27 cellular contexts compared by ENCODE assay signal in genomic region chrX:45859407-45859806, GRCh38.
"Had no signal": no experiment of that assay in that cellular context is flagged by ENCODE, and none has a peak within 500 bp of the region (broad histone marks: within the 10 kb centered on the region; RNA-seq: fewer than 3 reads in every experiment).

No MANE protein-coding gene starts in this region.

- H3K4me3 ChIP-seq: left ventricle myocardium inferior, lung, neural progenitor cell, psoas muscle, right lobe of liver, skin epidermis, suprapubic skin, thoracic aorta, tibial artery, upper lobe of right lung had no signal

- H3K4me1 Mint-ChIP-seq: naive B cell, natural killer cell, neural progenitor cell had no signal

- H3K9ac ChIP-seq: neural progenitor cell, parathyroid adenoma had no signal

- H3K79me2 ChIP-seq: parathyroid adenoma had no signal

- H3K4me1 ChIP-seq: left ventricle myocardium inferior, parathyroid adenoma, psoas muscle, right lobe of liver, suprapubic skin, tibial artery, upper lobe of right lung had no signal

- ATAC-seq: natural killer cell; psoas muscle; right lobe of liver; stimulated activated naive B cell treated with anti-CD40 and anti-IgM and Interleukin-4, amounts not matched to agents 10 μg/mL and 1 μg/mL and 100 μg/mL, for 72 hours; upper lobe of right lung had no signal

- H3K27me3 Mint-ChIP-seq: stimulated activated naive CD8-positive, alpha-beta T cell treated with anti-CD3 and anti-CD28 coated beads, Interleukin-15, Interleukin-2, amounts not matched to agents 100 ng/mL and 50 ng/mL, for 24 hours had no signal

- FAIRE-seq: urothelium cell line had no signal

- H3K4me3 Mint-ChIP-seq: mesothelial cell of epicardium; naive B cell; natural killer cell; nephron progenitor cell; neural progenitor cell; stimulated activated naive B cell treated with anti-CD40 and anti-IgM and Interleukin-4, amounts not matched to agents 10 μg/mL and 1 μg/mL and 100 μg/mL, for 72 hours; stimulated activated naive CD8-positive, alpha-beta T cell treated with anti-CD3 and anti-CD28 coated beads, Interleukin-15, Interleukin-2, amounts not matched to agents 100 ng/mL and 50 ng/mL, for 24 hours had no signal

- DNase-seq: islet precursor cell; left ventricle myocardium inferior; mesendoderm; naive B cell; natural killer cell; nephron progenitor cell; occipital lobe; psoas muscle; right lobe of liver; stimulated activated CD4-positive, alpha-beta T cell treated with anti-CD3 and anti-CD28 coated beads, Interleukin-12 subunit alpha, Interleukin-12 subunit beta, amount 100 ng/mL, for 4 hours; stimulated activated CD4-positive, alpha-beta T cell treated with anti-CD3 and anti-CD28 coated beads, Interleukin-15, amount 100 ng/mL, for 24 hours; stimulated activated CD4-positive, alpha-beta T cell treated with anti-CD3 and anti-CD28 coated beads, Interleukin-2, amount 100 ng/mL, for 24 hours; stimulated activated CD4-positive, alpha-beta T cell treated with anti-CD3 and anti-CD28 coated beads, Interleukin-4, amount 100 ng/mL, for 1 hour; stimulated activated naive B cell treated with anti-CD40 and anti-IgM and Interleukin-4, amounts not matched to agents 10 μg/mL and 1 μg/mL and 100 μg/mL, for 72 hours; tibial artery; trophoblast cell; upper lobe of right lung had no signal

- H3K9me3 ChIP-seq: left ventricle myocardium inferior, neutrophil, psoas muscle, right lobe of liver, suprapubic skin, thoracic aorta, tibial artery, upper lobe of right lung had no signal

- H3K27ac Mint-ChIP-seq: mesothelial cell of epicardium; naive B cell; natural killer cell; nephron progenitor cell; neural progenitor cell; stimulated activated naive B cell treated with anti-CD40 and anti-IgM and Interleukin-4, amounts not matched to agents 10 μg/mL and 1 μg/mL and 100 μg/mL, for 72 hours; stimulated activated naive CD8-positive, alpha-beta T cell treated with anti-CD3 and anti-CD28 coated beads, Interleukin-15, Interleukin-2, amounts not matched to agents 100 ng/mL and 50 ng/mL, for 24 hours had no signal

- H3K4me2 ChIP-seq: neural progenitor cell had no signal

- H3K27me3 ChIP-seq: neural progenitor cell, suprapubic skin, tibial artery, upper lobe of right lung had no signal

- H3K36me3 Mint-ChIP-seq: mesothelial cell of epicardium; naive B cell; natural killer cell; neural progenitor cell; stimulated activated naive B cell treated with anti-CD40 and anti-IgM and Interleukin-4, amounts not matched to agents 10 μg/mL and 1 μg/mL and 100 μg/mL, for 72 hours had no signal

- H3K36me3 ChIP-seq: left ventricle myocardium inferior, neural progenitor cell, neutrophil, right lobe of liver, suprapubic skin, thoracic aorta, tibial artery, upper lobe of right lung had no signal

- H3K27ac ChIP-seq: left ventricle myocardium inferior, neural progenitor cell, neutrophil, parathyroid adenoma, psoas muscle, right lobe of liver, skin epidermis, suprapubic skin, thoracic aorta, tibial artery, upper lobe of right lung had no signal

- H2AFZ ChIP-seq: neural progenitor cell, parathyroid adenoma had no signal

- H3K9me3 Mint-ChIP-seq: naive B cell; natural killer cell; stimulated activated naive B cell treated with anti-CD40 and anti-IgM and Interleukin-4, amounts not matched to agents 10 μg/mL and 1 μg/mL and 100 μg/mL, for 72 hours; stimulated activated naive CD8-positive, alpha-beta T cell treated with anti-CD3 and anti-CD28 coated beads, Interleukin-15, Interleukin-2, amounts not matched to agents 100 ng/mL and 50 ng/mL, for 24 hours had no signal
